In the genomic region with DNA sequence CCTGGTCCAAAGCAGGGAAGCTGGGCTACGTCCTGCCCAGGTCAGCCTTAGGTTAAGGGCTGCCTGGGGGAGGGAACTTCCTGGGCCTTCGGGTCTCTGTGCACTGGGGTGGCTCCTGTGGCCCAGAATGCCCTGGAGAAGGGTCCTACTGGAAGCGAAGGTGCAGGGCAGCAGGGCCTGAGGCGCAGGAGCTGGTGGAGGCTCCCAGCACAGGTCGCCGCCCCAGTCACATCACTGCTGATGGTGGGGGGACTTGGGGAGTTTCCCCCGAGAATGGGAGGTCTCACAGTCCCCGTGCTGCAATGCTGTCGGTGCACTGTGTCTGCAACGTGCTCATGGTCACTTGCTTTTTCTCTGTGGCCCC, we compare ENCODE assay signal across 20 cellular contexts. TPM values are rescaled to one million over a fixed set of nuclear protein-coding genes. Genes with fewer than 3 reads are reported as not detected.
DNase-seq lines count a peak whose midpoint lies in the region; ATAC-seq, FAIRE-seq and TF ChIP-seq lines count a peak whose summit lies in the region.
"Had no signal": no experiment of that assay in that cellular context is flagged by ENCODE, and none has a peak within 500 bp of the region (broad histone marks: within the 10 kb centered on the region; RNA-seq: fewer than 3 reads in every experiment).

No MANE protein-coding gene starts in this region.

- H3K36me3 ChIP-seq in left ventricle myocardium inferior, result no peaks in the 10 kb centered on the region
- H3K36me3 ChIP-seq in K562 (ENCODE audit: control insufficient read depth, insufficient read depth, low read length), result no peaks in the 10 kb centered on the region
- H3K36me3 ChIP-seq in neuronal stem cell (replicated peaks in 1 of 2; ENCODE audit: control insufficient read depth in 2 of 2, insufficient read depth in 2 of 2, low read length in 2 of 2), result no peaks in the 10 kb centered on the region
- H3K36me3 ChIP-seq: BLaER1 had no signal

- 0 out of 4 replicates have a peak overlapping the region, but pooled peaks of 1 of the 2 experiments have one; percentile 28 for H3K9ac ChIP-seq in K562 (ENCODE audit: insufficient read depth in 1 of 2, low read depth in 2 of 2, low read length in 2 of 2)
- H3K9ac ChIP-seq in neuronal stem cell (ENCODE audit: low read depth, low read length, poor library complexity), result peak overlapping the region; percentile 30
- H3K9ac ChIP-seq: BLaER1 had no signal

- H3K4me1 ChIP-seq in left ventricle myocardium inferior (peaks cover 58% of the 10 kb centered on the region), K562 (replicated peaks in 1 of 2; ENCODE audit: control insufficient read depth in 2 of 2, insufficient read depth in 2 of 2, low read length in 2 of 2) (peaks cover 28 to 36% of the 10 kb centered on the region in 2 experiments; a peak in 4 of 5 replicates), neuronal stem cell (ENCODE audit: control insufficient read depth in 2 of 2, insufficient read depth in 1 of 2, low read depth in 1 of 2, low read length in 2 of 2) (peaks cover 19 to 27% of the 10 kb centered on the region in 2 donors)

- peak overlapping the region; percentile 85 for H2BK5ac ChIP-seq in neuronal stem cell (ENCODE audit: low read length)

- H3K4me2 ChIP-seq in K562 (ENCODE audit: insufficient read depth, low read length), result peak overlapping the region; percentile 68; the same call in 1 of the 2 replicates
- no peak overlapping the region for H3K4me2 ChIP-seq in neuronal stem cell (ENCODE audit: insufficient read depth, low read length, poor library complexity, severe bottlenecking)
- H3K4me2 ChIP-seq: BLaER1, GM23338 had no signal

- peaks cover 4% of the 10 kb centered on the region for H3K9me1 ChIP-seq in K562 (ENCODE audit: control insufficient read depth, insufficient read depth, low read length)

- peak overlapping the region; percentile 87 for H2BK120ac ChIP-seq in neuronal stem cell (ENCODE audit: low read depth, low read length)

- H3K27me3 ChIP-seq in left ventricle myocardium inferior (ENCODE audit: low read depth) (no peaks in the 10 kb centered on the region), K562 (ENCODE audit: control insufficient read depth in 2 of 2, insufficient read depth in 2 of 2, low read length in 2 of 2) (peaks cover 4 to 57% of the 10 kb centered on the region in 2 experiments), neuronal stem cell (ENCODE audit: control insufficient read depth in 3 of 3, insufficient read depth in 3 of 3, low read depth in 1 of 3, low read length in 3 of 3) (peaks cover 0 to 13% (median 0%) of the 10 kb centered on the region in 3 experiments)

- peak overlapping the region; percentile 71 for H3K27ac ChIP-seq in left ventricle myocardium inferior (replicated peaks)
- no peak overlapping the region; the same call in 2 of the 3 replicates for H3K27ac ChIP-seq in K562 (ENCODE audit: extremely low read depth, low read depth, low read length)
- H3K27ac ChIP-seq in neuronal stem cell (replicated peaks; ENCODE audit: low read length), result no peak overlapping the region
- H3K27ac ChIP-seq: BLaER1 had no signal

- FAIRE-seq in K562 (lab: Jason Lieb, UNC), result no peak
- FAIRE-seq: GM18507 had no signal

- H3K4me3 ChIP-seq in left ventricle myocardium inferior (no peak overlapping the region), K562 (no peak overlapping the region), neuronal stem cell (ENCODE audit: low read length in 2 of 2) (no peak overlapping the region)
- H3K4me3 ChIP-seq: BLaER1, GM23338 had no signal

- in situ Hi-C loops in K562 (cut with MboI), result no loop called here

- peak overlapping the region; percentile 38 for H3K18ac ChIP-seq in neuronal stem cell (ENCODE audit: low read length)

- ATAC-seq in left cardiac atrium, result no peak
- no peak for ATAC-seq in K562
- no peak for ATAC-seq in HG02763 (IDR thresholded peaks at IDR 0.05; ENCODE audit: unreplicated experiment)
- ATAC-seq: GM23338 had no signal

- TF ChIP-seq RAD21 in K562 (CRISPR knock-in tag; conservative IDR thresholded peaks at IDR 0.05 in 1 of 2, IDR thresholded peaks at IDR 0.05 in 1 of 2), result no peak

- H2AFZ ChIP-seq in K562 (ENCODE audit: low read depth, low read length) (peak overlapping the region; percentile 46; the same call in 1 of the 2 replicates), neuronal stem cell (ENCODE audit: low read length) (no peak overlapping the region)
- H2AFZ ChIP-seq: GM23338 had no signal

- no peak overlapping the region for H3K23ac ChIP-seq in neuronal stem cell (ENCODE audit: low read depth, low read length, poor library complexity)

- no peaks in the 10 kb centered on the region; the same call in 2 of the 3 replicates for H3K79me2 ChIP-seq in K562 (ENCODE audit: control insufficient read depth, insufficient read depth, low read length)

- WGBS in K562 (ENCODE audit: insufficient coverage, low coverage, missing lambda C conversion rate), result 23% methylated on average over 9 of the region's 10 CpGs
- WGBS in neuronal stem cell (ENCODE audit: extremely low coverage in 2 of 2, insufficient read length in 2 of 2, insufficient replicate concordance in 1 of 2), 2 donors, result no CpG with 5 or more reads among the region's 10 CpGs

- CTCF ChIA-PET in K562 (lab: Yijun Ruan, JAX; ENCODE audit: low intra/inter-chr PET ratio), result no interaction called here

- H3K4ac ChIP-seq in neuronal stem cell (ENCODE audit: low read length), result no peak overlapping the region

- BruUV-seq in K562 (replicated peaks; lab: Mats Ljungman, UMichigan), result no TSS peak

- DNase-seq in left ventricle myocardium inferior (no peak), left cardiac atrium (no peak), K562 (ENCODE audit: extremely low read depth in 1 of 4, low spot score in 3 of 4) (no peak), neuronal stem cell (ENCODE audit: low spot score) (no peak), dedifferentiated amniotic fluid mesenchymal stem cell (ENCODE audit: extremely low spot score) (no peak), activated T-cell treated with anti-CD3 and anti-CD28 coated beads for 4 hours (no peak)
- DNase-seq: 8988T; CD4-positive, alpha-beta memory T cell; DMS153; DMS79; GDM1; H7 had no signal

- peak overlapping the region; percentile 99 for H2BK15ac ChIP-seq in neuronal stem cell (ENCODE audit: low read length)

- peak overlapping the region; percentile 99 for H2AK5ac ChIP-seq in neuronal stem cell (ENCODE audit: low read depth, low read length)

- peak overlapping the region; percentile 92 for H2BK12ac ChIP-seq in neuronal stem cell (ENCODE audit: low read length)

- no peaks in the 10 kb centered on the region for H3K79me1 ChIP-seq in neuronal stem cell (ENCODE audit: low read depth, low read length)

- no peak overlapping the region for H4K91ac ChIP-seq in neuronal stem cell (ENCODE audit: low read depth, low read length, poor library complexity)

- H3K14ac ChIP-seq in neuronal stem cell (ENCODE audit: low read length), result no peak overlapping the region

- no peaks in the 10 kb centered on the region for H4K20me1 ChIP-seq in K562 (replicated peaks; ENCODE audit: control insufficient read depth, insufficient read depth, low read length)

- H4K8ac ChIP-seq in neuronal stem cell (ENCODE audit: low read depth, low read length), result no peak overlapping the region

- POLR2A ChIA-PET in K562 (lab: Yijun Ruan, JAX), result interaction anchor here (0.7 kb wide), 1 partner anchor 79 kb away, joined by 3 read pairs; no protein-coding TSS in a partner anchor

- no peak for TF ChIP-seq EP300 in K562 (IDR thresholded peaks at IDR 0.05; ENCODE audit: low read length)

- H3K9me3 ChIP-seq in left ventricle myocardium inferior (replicated peaks) (peaks cover 5% of the 10 kb centered on the region), K562 (replicated peaks; ENCODE audit: control insufficient read depth, insufficient read depth, low read depth, low read length) (no peaks in the 10 kb centered on the region), neuronal stem cell (replicated peaks in 1 of 2; ENCODE audit: control insufficient read depth in 2 of 2, insufficient read depth in 1 of 2, low read depth in 1 of 2, low read length in 2 of 2) (peaks cover 0 to 4% of the 10 kb centered on the region in 2 donors)

- no peak for TF ChIP-seq POLR2A in K562 (conservative IDR thresholded peaks at IDR 0.05)

- intact Hi-C loops in left ventricle myocardium inferior (cut with micrococcal nuclease) (no loop called here), left cardiac atrium (cut with DNase I) (no loop called here), K562 (cut with micrococcal nuclease) (no loop called here)

- TF ChIP-seq CTCF in left ventricle myocardium inferior (IDR thresholded peaks at IDR 0.05; ENCODE audit: borderline replicate concordance) (no peak), K562 (IDR thresholded peaks at IDR 0.05 in 2 of 3, conservative IDR thresholded peaks at IDR 0.05 in 1 of 3; ENCODE audit: insufficient read depth in 2 of 3, low read depth in 1 of 3, low read length in 3 of 3) (no peak)

TF ChIP-seq in K562, 482 proteins besides CTCF, POLR2A, EP300 and RAD21 (continues in another document):
- TF ChIP-seq CBX8 (IDR thresholded peaks at IDR 0.05; ENCODE audit: borderline replicate concordance, extremely low read depth, low read depth, low read length, poor library complexity, severe bottlenecking) (no peak), EZH2 (IDR thresholded peaks at IDR 0.05; ENCODE audit: borderline replicate concordance, low read depth, low read length) (no peak)

RNA-seq across cellular contexts. Expression of a gene that starts 0.8 kb away (rescaled TPM):
- total RNA-seq in left ventricle myocardium inferior (not detected), left cardiac atrium (under 1 TPM in 1 of 2 donors, not detected in 1; 0.18 TPM), K562 (2014; rRNA removed) (0.33 and 1.2 TPM in 2 replicates), K562 (2014; rRNA removed; fragmentation: Illumina TruSeq; extraction: Trizol) (0.06 and 0.15 TPM in 2 replicates), K562 (2015; rRNA removed; fragmentation: Illumina TruSeq; extraction: Trizol) (0.11 and 0.14 TPM in 2 replicates), K562 (2021) (0.27 and 0.38 TPM in 2 replicates)
- total RNA-seq in K562 (2011; cell fraction: chromatin; rRNA removed; ENCODE audit: low replicate concordance), result 4.9 and 7.8 TPM in 2 replicates
- total RNA-seq in K562 (2011; cell fraction: nucleolus; rRNA removed), result 5.0 and 7.9 TPM in 2 replicates
- 4.7 and 5.7 TPM in 2 replicates for total RNA-seq in K562 (2011; cell fraction: nucleoplasm; rRNA removed)
- polyA plus RNA-seq in K562 (2011; rRNA removed) (0.34 and 0.99 TPM in 2 replicates), K562 (2014; fragmentation: Illumina TruSeq; extraction: Trizol) (0.21 TPM in 2 replicates), K562 (2014; fragmentation: Nextera tagmentation; extraction: Ambion mirVana) (not detected), K562 (2014; rRNA removed) (0.07 and 0.36 TPM in 2 replicates)
- polyA plus RNA-seq in K562 (2011; cell fraction: cytosol; rRNA removed), result 0.35 and 0.67 TPM in 2 replicates
- 1.3 and 4.0 TPM in 2 replicates for polyA plus RNA-seq in K562 (2011; cell fraction: nucleus; rRNA removed)
- 0.12 and 0.68 TPM in 2 replicates for polyA plus RNA-seq in K562 (2012)
- polyA minus RNA-seq in K562 (2011; rRNA and poly(A)+ RNA removed), result 0.24 and 1.5 TPM in 2 replicates
- polyA minus RNA-seq in K562 (2011; cell fraction: cytosol; rRNA and poly(A)+ RNA removed), result 1.7 and 1.9 TPM in 2 replicates
- polyA minus RNA-seq in K562 (2011; cell fraction: nucleus; rRNA and poly(A)+ RNA removed), result 1.1 and 1.3 TPM in 2 replicates
- 0.26 TPM for polyA plus RNA-seq in neuronal stem cell (2013, experiment 1 of 2)
- polyA plus RNA-seq in neuronal stem cell (2013, experiment 2 of 2), result 0.36 TPM
- total RNA-seq: Daoy, HT1080 had no signal
- polyA plus RNA-seq: CD14-positive monocyte; CD4-positive, alpha-beta memory T cell; GM23338; IgD-negative memory B cell had no signal
